10 cellular contexts compared by ENCODE assay signal in the genomic region with DNA sequence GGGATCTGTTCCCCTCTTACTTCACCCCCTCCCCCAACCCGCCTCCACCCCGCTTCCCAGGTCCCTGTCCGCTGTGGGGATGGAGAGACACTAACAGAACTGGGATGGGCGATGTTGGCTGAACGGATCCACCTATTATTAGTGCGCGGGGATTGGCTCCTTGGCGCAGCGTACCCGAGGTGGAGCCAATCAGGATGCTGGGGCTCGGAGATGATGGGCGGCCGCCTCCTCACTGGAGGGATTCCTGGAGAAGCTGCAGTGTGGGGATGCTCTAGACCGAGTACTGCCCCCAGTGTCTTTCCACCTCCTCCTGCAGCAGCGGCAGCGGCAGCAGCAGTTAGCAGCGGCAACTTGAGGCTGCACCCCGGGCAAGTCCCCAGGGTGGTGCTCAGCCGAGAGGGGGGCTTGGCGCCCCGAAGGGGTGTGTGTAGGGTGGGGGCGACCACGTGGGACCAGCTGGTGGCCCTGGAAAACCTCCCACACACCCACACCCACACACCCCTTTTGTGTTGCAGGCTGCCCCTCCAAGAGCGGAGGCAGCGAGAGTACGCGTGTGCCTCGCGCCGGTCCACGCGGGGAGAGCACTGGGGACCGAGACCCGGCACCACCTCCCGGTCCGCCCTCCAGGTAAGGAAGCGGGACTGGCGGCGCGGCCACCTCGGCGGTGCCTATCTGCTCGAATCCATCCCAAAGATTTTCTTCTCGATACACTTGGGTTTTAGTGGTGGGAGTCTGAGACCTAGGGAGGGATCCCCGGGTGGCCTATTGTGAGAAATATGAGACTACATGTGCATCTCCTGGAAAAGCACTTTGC. TPM values are rescaled to one million over a fixed set of nuclear protein-coding genes. Genes with fewer than 3 reads are reported as not detected.
DNase-seq lines count a peak whose midpoint lies in the region; ATAC-seq and FAIRE-seq lines count a peak whose summit lies in the region.
"Had no signal": no experiment of that assay in that cellular context is flagged by ENCODE, and none has a peak within 500 bp of the region (broad histone marks: within the 10 kb centered on the region; RNA-seq: fewer than 3 reads in every experiment).

SYT1 (plus strand) TSS at position 292 of the 814 bp plus-strand sequence.

- peak within 1 kb of the TSS; percentile 74 for H3K9ac ChIP-seq in NT2/D1 (ENCODE audit: insufficient read length, low read depth)

- 0% methylated on average over 25 to 27 of the region's 45 CpGs for WGBS in mesodermal cell (ENCODE audit: insufficient coverage in 2 of 2), 2 experiments

- H3K4me3 ChIP-seq in NT2/D1 (ENCODE audit: insufficient read length, low read depth) (peak within 1 kb of the TSS; percentile 82), mesodermal cell (ENCODE audit: extremely low read depth, insufficient read depth, low read length, poor library complexity, severe bottlenecking) (peak within 1 kb of the TSS; percentile 66)

- H3K27me3 ChIP-seq in NT2/D1 (ENCODE audit: insufficient read depth, insufficient read length) = peaks cover 29% of the 10 kb centered on the region

- H3K4me1 ChIP-seq in NT2/D1 (ENCODE audit: insufficient read depth, insufficient read length) = no peaks in the 10 kb centered on the region
- H3K4me1 ChIP-seq in mesodermal cell (ENCODE audit: control insufficient read depth, insufficient read depth, low read length, poor library complexity, severe bottlenecking) = no peaks in the 10 kb centered on the region

- H3K27ac ChIP-seq in mesodermal cell (ENCODE audit: low read depth, low read length, severe bottlenecking) = no peak within 1 kb of the TSS
- H3K27ac ChIP-seq: C4-2B had no signal

- H3K27me3 Mint-ChIP-seq in activated CD4-positive, alpha-beta T cell treated with anti-CD3 and anti-CD28 coated beads, Interleukin-2, amount 10 ng/mL, durations not matched to agents 24 days and 14 days = peaks cover 18% of the 10 kb centered on the region

- FAIRE-seq in urothelium cell line (lab: Jason Lieb, UNC) = no peak

- intact Hi-C loops in activated CD4-positive, alpha-beta T cell treated with anti-CD3 and anti-CD28 coated beads, Interleukin-2, amount 10 ng/mL, durations not matched to agents 24 days and 14 days (cut with micrococcal nuclease) = no loop called here

- no peak within 1 kb of the TSS for H3K27ac Mint-ChIP-seq in activated CD4-positive, alpha-beta T cell treated with anti-CD3 and anti-CD28 coated beads, Interleukin-2, amount 10 ng/mL, durations not matched to agents 24 days and 14 days

- DNase-seq in activated CD4-positive, alpha-beta T cell treated with anti-CD3 and anti-CD28 coated beads, Interleukin-2, amount 10 ng/mL, durations not matched to agents 24 days and 14 days = no peak
- no peak for DNase-seq in activated CD4-positive, alpha-beta T cell treated with anti-CD3 and anti-CD28 coated beads, Interleukin-2, amount 50 U/mL, for 4 hours
- DNase-seq in NT2/D1 (ENCODE audit: low read depth, low spot score) = peak; percentile 71
- DNase-seq in epidermal melanocyte (ENCODE audit: insufficient read length, low spot score) = peak; percentile 61
- DNase-seq in urothelium cell line (ENCODE audit: low spot score) = peak; percentile 70

- peaks cover 5% of the 10 kb centered on the region for H3K4me1 Mint-ChIP-seq in activated CD4-positive, alpha-beta T cell treated with anti-CD3 and anti-CD28 coated beads, Interleukin-2, amount 10 ng/mL, durations not matched to agents 24 days and 14 days

- H3K9me3 ChIP-seq in NT2/D1 (ENCODE audit: insufficient read depth, low read length) (no peaks in the 10 kb centered on the region), mesodermal cell (ENCODE audit: control insufficient read depth, low read length) (no peaks in the 10 kb centered on the region)
- H3K9me3 ChIP-seq: adrenal gland had no signal

- no peaks in the 10 kb centered on the region for H3K36me3 ChIP-seq in NT2/D1 (ENCODE audit: insufficient read depth, insufficient read length, low read length)
- H3K36me3 ChIP-seq in mesodermal cell (ENCODE audit: control insufficient read depth, insufficient read depth, low read length) = no peaks in the 10 kb centered on the region
- H3K36me3 ChIP-seq: adrenal gland had no signal

- ATAC-seq in HG03460 (IDR thresholded peaks at IDR 0.05; ENCODE audit: unreplicated experiment) (peak; percentile 28), GM21717 (IDR thresholded peaks at IDR 0.05; ENCODE audit: unreplicated experiment) (no peak)

- H3K4me3 Mint-ChIP-seq in activated CD4-positive, alpha-beta T cell treated with anti-CD3 and anti-CD28 coated beads, Interleukin-2, amount 10 ng/mL, durations not matched to agents 24 days and 14 days = peak within 1 kb of the TSS; percentile 45

- H3K36me3 Mint-ChIP-seq in activated CD4-positive, alpha-beta T cell treated with anti-CD3 and anti-CD28 coated beads, Interleukin-2, amount 10 ng/mL, durations not matched to agents 24 days and 14 days (ENCODE audit: low read depth) = no peaks in the 10 kb centered on the region

- H3K9me3 Mint-ChIP-seq in activated CD4-positive, alpha-beta T cell treated with anti-CD3 and anti-CD28 coated beads, Interleukin-2, amount 10 ng/mL, durations not matched to agents 24 days and 14 days = no peaks in the 10 kb centered on the region

RNA-seq across cellular contexts. Expression of gene SYT1, which starts in this region (rescaled TPM):
- not detected in 2 replicates for total RNA-seq in activated CD4-positive, alpha-beta T cell treated with anti-CD3 and anti-CD28 coated beads, Interleukin-2, amount 10 ng/mL, durations not matched to agents 24 days and 14 days
- polyA plus RNA-seq in mesodermal cell (2013, experiment 1 of 2) = 22.7 TPM
- polyA plus RNA-seq in mesodermal cell (2013, experiment 2 of 2) = 19.4 TPM

Comparison
In these comparisons a context has a peak if more than half of its experiments do, and no peak if none do; other contexts are left out.
1. DNase-seq: peak in NT2/D1 (single experiment), epidermal melanocyte (single experiment) and urothelium cell line (single experiment); none in activated CD4-positive, alpha-beta T cell treated with anti-CD3 and anti-CD28 coated beads, Interleukin-2, amount 10 ng/mL, durations not matched to agents 24 days and 14 days (single experiment) and activated CD4-positive, alpha-beta T cell treated with anti-CD3 and anti-CD28 coated beads, Interleukin-2, amount 50 U/mL, for 4 hours (0 of 2).